In the genomic region with DNA sequence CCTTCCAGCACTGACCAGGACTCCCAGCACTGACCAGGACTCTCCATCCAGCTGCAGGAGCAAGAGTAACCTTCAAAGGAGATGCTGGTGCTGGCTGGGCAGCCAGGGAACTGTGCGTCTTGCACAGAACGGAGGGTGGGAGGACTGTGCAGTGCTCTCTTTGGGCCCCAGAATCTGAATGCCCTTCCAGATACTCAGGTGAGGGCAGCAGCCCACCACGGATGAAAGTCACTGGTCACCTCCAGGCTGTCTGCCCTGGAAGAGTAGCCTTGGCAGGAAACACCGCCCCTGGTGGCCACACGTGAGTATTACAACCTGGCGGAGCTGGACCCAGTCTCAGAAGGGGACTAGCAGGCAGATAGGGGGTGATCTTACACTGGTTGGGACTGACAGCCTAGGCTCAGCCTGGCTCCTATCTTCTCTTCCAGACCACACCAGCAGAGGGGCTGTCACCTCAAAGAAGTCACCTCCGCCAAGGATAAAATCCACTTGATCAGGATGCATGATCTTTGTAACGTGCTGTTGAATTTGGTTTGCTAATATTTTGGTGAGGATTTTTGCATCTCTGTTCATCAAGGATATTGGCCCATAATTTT, we compare ENCODE assay signal across 8 cellular contexts. TPM values are rescaled to one million over a fixed set of nuclear protein-coding genes. Genes with fewer than 3 reads are reported as not detected.
DNase-seq lines count a peak whose midpoint lies in the region; ATAC-seq and TF ChIP-seq lines count a peak whose summit lies in the region.

No MANE protein-coding gene starts in this region.

- DNase-seq in AG10803 (ENCODE audit: low read depth) (peak; percentile 42), NCI-H1417 (lab: John Stamatoyannopoulos, UW) (peak; percentile 67 to 90 (median 79)), T follicular helper cell (ENCODE audit: low read depth) (peak; percentile 62), adipocyte (ENCODE audit: low read depth) (peak; percentile 85), heart right ventricle (peak; percentile 70 to 75), renal cortical epithelial cell (ENCODE audit: low read depth) (peak; percentile 53)

- H3K9ac ChIP-seq in adipocyte (ENCODE audit: low read length), result no peak overlapping the region

- WGBS in heart right ventricle, 2 donors, result 8 to 14% methylated on average over 8 of the region's 8 CpGs

- H3K9me3 ChIP-seq in adipocyte (ENCODE audit: control insufficient read depth, low read length), result peaks cover 18% of the 10 kb centered on the region
- no peaks in the 10 kb centered on the region for H3K9me3 ChIP-seq in heart right ventricle

- intact Hi-C loops in heart right ventricle (cut with DNase I), result no loop called here

- H3K4me3 ChIP-seq in AG10803 (ENCODE audit: low read length) (no peak overlapping the region), adipocyte (ENCODE audit: low read length) (no peak overlapping the region), heart right ventricle (no peak overlapping the region)

- H3K27me3 ChIP-seq in adipocyte (replicated peaks; ENCODE audit: control insufficient read depth, insufficient read depth, low read length) (peaks cover 15% of the 10 kb centered on the region), heart right ventricle (peaks cover 0 to 12% (median 5%) of the 10 kb centered on the region in 7 donors)

- H3K27ac ChIP-seq in heart right ventricle, result no peak overlapping the region

- H3K36me3 ChIP-seq in adipocyte (ENCODE audit: control insufficient read depth, insufficient read depth, low read length, severe bottlenecking), result no peaks in the 10 kb centered on the region
- H3K36me3 ChIP-seq in heart right ventricle, result no peaks in the 10 kb centered on the region

- H3K4me1 ChIP-seq in adipocyte (ENCODE audit: control insufficient read depth, insufficient read depth, low read length) (peaks cover 2% of the 10 kb centered on the region), heart right ventricle (peaks cover 0 to 9% (median 6%) of the 10 kb centered on the region in 9 donors)

- TF ChIP-seq CTCF in AG10803 (conservative IDR thresholded peaks at IDR 0.05; ENCODE audit: low read length), result peak; percentile 97
- TF ChIP-seq CTCF in heart right ventricle (IDR thresholded peaks at IDR 0.05), result peak; percentile 95 to 99 (median 98)

- peak; percentile 55 for ATAC-seq in GM21367 (IDR thresholded peaks at IDR 0.05; ENCODE audit: unreplicated experiment)
- peak; percentile 56 to 84 (median 80) for ATAC-seq in heart right ventricle
- no peak for ATAC-seq in HG03432 (IDR thresholded peaks at IDR 0.05; ENCODE audit: unreplicated experiment)

RNA-seq across cellular contexts. Expression of a gene that starts 4.8 kb away (rescaled TPM):
- 1 to 10 TPM in 2 of 10 donors, under 1 TPM in 8; 0.28 to 1.8 (median 0.68) TPM for total RNA-seq in heart right ventricle
- under 1 TPM; 0.38 to 0.44 TPM for polyA plus RNA-seq in heart right ventricle
- 2.1 and 5.4 TPM in 2 replicates for total RNA-seq in renal cortical epithelial cell
